20 cellular contexts compared by ENCODE assay signal in the genomic region with DNA sequence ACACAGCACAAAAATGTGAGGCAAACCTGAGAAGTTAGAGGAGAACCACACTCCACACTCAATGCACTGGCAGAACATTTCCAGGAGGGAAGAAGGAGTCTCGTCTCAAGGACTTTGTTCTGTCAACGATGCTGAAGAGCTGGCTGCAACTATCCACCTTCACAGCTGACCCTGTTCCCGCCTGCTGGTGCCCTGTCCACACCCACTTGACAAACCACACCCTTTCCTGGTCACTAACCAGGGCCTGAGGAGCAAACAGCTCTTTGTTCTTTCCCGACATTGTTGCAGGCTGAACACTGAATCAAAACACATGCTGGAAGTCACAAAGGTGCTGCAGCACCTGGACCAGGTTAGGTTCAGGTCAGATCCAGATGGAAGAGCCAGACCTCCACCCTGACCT.
A peak's percentile ranks its signal among the peaks of the same experiment; 100 is the strongest.
DNase-seq lines count a peak whose midpoint lies in the region; ATAC-seq and TF ChIP-seq lines count a peak whose summit lies in the region.
"Had no signal": no experiment of that assay in that cellular context is flagged by ENCODE, and none has a peak within 500 bp of the region (broad histone marks: within the 10 kb centered on the region; RNA-seq: fewer than 3 reads in every experiment).

No MANE protein-coding gene starts in this region.

- DNase-seq in right lobe of liver (no peak), SW480 (ENCODE audit: low spot score) (peak; percentile 86), left ventricle myocardium superior (peak; percentile 50), HuH-7.5 (ENCODE audit: low spot score) (no peak)
- no peak for DNase-seq in activated CD4-positive, alpha-beta T cell treated with anti-CD3 and anti-CD28 coated beads for 36 hours
- DNase-seq: BE2C; CD4-positive, alpha-beta T cell; DMS153; GF-D8; KBM-7; MV-4-11; NCI-H2029 treated with DMSO at 0.1 percent for 48 hours; NCI-H446 treated with DMSO at 0.1 percent for 48 hours; NCI-H82; PC-3; RPMI8226 had no signal

- no peak overlapping the region for H3K4me3 ChIP-seq in liver (ENCODE audit: low read depth in 1 of 3, low read length in 3 of 3)
- H3K4me3 ChIP-seq in right lobe of liver = no peak overlapping the region
- H3K4me3 ChIP-seq: SJSA1 had no signal

- TF ChIP-seq CTCF in liver (IDR thresholded peaks at IDR 0.05; ENCODE audit: low read depth, low read length, missing input control) (no peak), right lobe of liver (IDR thresholded peaks at IDR 0.05) (no peak)

- no peaks in the 10 kb centered on the region for H3K9me3 Mint-ChIP-seq in activated CD4-positive, alpha-beta T cell treated with anti-CD3 and anti-CD28 coated beads for 36 hours (ENCODE audit: low read depth)
- H3K9me3 Mint-ChIP-seq: CD4-positive, alpha-beta T cell had no signal

- H3K27ac Mint-ChIP-seq in activated CD4-positive, alpha-beta T cell treated with anti-CD3 and anti-CD28 coated beads for 36 hours = no peak overlapping the region
- H3K27ac Mint-ChIP-seq: CD4-positive, alpha-beta T cell had no signal

- H3K9me3 ChIP-seq in liver (ENCODE audit: control insufficient read depth in 4 of 4, low read length in 3 of 4) (no peaks in the 10 kb centered on the region), right lobe of liver (no peaks in the 10 kb centered on the region)
- H3K9me3 ChIP-seq: BE2C, SJSA1 had no signal

- WGBS in liver = 39% methylated on average over 4 of the region's 4 CpGs
- 13% methylated on average over 2 of the region's 4 CpGs for WGBS in right lobe of liver (ENCODE audit: insufficient coverage, low coverage, low lambda C conversion rate, missing lambda C conversion rate)

- peaks cover 2% of the 10 kb centered on the region for H3K27me3 Mint-ChIP-seq in activated CD4-positive, alpha-beta T cell treated with anti-CD3 and anti-CD28 coated beads for 36 hours

- H3K9ac ChIP-seq in liver (ENCODE audit: low read depth in 1 of 2, low read length in 2 of 2) = no peak overlapping the region

- TF ChIP-seq RAD21 in liver (IDR thresholded peaks at IDR 0.05) = no peak

- POLR2A ChIA-PET in activated CD4-positive, alpha-beta T cell treated with anti-CD3 and anti-CD28 coated beads for 36 hours (lab: Charles Lee) = no interaction called here

- no peak for TF ChIP-seq POLR2A in right lobe of liver (IDR thresholded peaks at IDR 0.05)

- no peak overlapping the region for H3K4me3 Mint-ChIP-seq in activated CD4-positive, alpha-beta T cell treated with anti-CD3 and anti-CD28 coated beads for 36 hours
- H3K4me3 Mint-ChIP-seq: CD4-positive, alpha-beta T cell had no signal

- no peaks in the 10 kb centered on the region for H3K36me3 ChIP-seq in liver (ENCODE audit: control insufficient read depth in 4 of 4, insufficient read depth in 3 of 4, low read depth in 1 of 4, low read length in 3 of 4)
- no peaks in the 10 kb centered on the region for H3K36me3 ChIP-seq in right lobe of liver
- H3K36me3 ChIP-seq: BE2C, SJSA1 had no signal

- H3K4me1 Mint-ChIP-seq in activated CD4-positive, alpha-beta T cell treated with anti-CD3 and anti-CD28 coated beads for 36 hours = no peaks in the 10 kb centered on the region

- H3K36me3 Mint-ChIP-seq in activated CD4-positive, alpha-beta T cell treated with anti-CD3 and anti-CD28 coated beads for 36 hours (ENCODE audit: low read depth) = no peaks in the 10 kb centered on the region

- H3K27ac ChIP-seq in liver (ENCODE audit: low read depth in 1 of 2, low read length in 2 of 2) (no peak overlapping the region), right lobe of liver (no peak overlapping the region)
- H3K27ac ChIP-seq: SJSA1 had no signal

- no peaks in the 10 kb centered on the region for H3K4me1 ChIP-seq in liver (ENCODE audit: control insufficient read depth in 4 of 4, insufficient read depth in 4 of 4, low read length in 3 of 4)
- H3K4me1 ChIP-seq in right lobe of liver = no peaks in the 10 kb centered on the region
- H3K4me1 ChIP-seq: BE2C, SJSA1 had no signal

- intact Hi-C loops in right lobe of liver (cut with DNase I) (no loop called here), left ventricle myocardium superior (cut with micrococcal nuclease) (no loop called here)
- intact Hi-C loops in activated CD4-positive, alpha-beta T cell treated with anti-CD3 and anti-CD28 coated beads for 36 hours (cut with DNase I, micrococcal nuclease) = no loop called here

- no peak for ATAC-seq in right lobe of liver
- ATAC-seq in left ventricle myocardium superior = peak; percentile 95
- ATAC-seq in GM21423 (IDR thresholded peaks at IDR 0.05; ENCODE audit: unreplicated experiment) = no peak
- no peak for ATAC-seq in GM19455 (IDR thresholded peaks at IDR 0.05; ENCODE audit: unreplicated experiment)
- ATAC-seq in activated CD4-positive, alpha-beta T cell treated with anti-CD3 and anti-CD28 coated beads for 36 hours = no peak
- ATAC-seq: PC-3 had no signal

- H3K27me3 ChIP-seq in liver (ENCODE audit: control insufficient read depth in 4 of 4, insufficient read depth in 4 of 4, low read length in 3 of 4) (peaks cover 0 to 12% (median 0%) of the 10 kb centered on the region in 4 donors), right lobe of liver (no peaks in the 10 kb centered on the region)
- H3K27me3 ChIP-seq: BE2C, SJSA1 had no signal

- CTCF ChIA-PET in activated CD4-positive, alpha-beta T cell treated with anti-CD3 and anti-CD28 coated beads for 36 hours (lab: Charles Lee) = no interaction called here

TF ChIP-seq in liver, 16 proteins besides CTCF, POLR2A, EP300 and RAD21:
- TF ChIP-seq FOXA1 (IDR thresholded peaks at IDR 0.05) (no peak), NR2F2 (IDR thresholded peaks at IDR 0.05) (peak; percentile 10), HNF4G (IDR thresholded peaks at IDR 0.05) (no peak)
- TF ChIP-seq, protein P1, sequence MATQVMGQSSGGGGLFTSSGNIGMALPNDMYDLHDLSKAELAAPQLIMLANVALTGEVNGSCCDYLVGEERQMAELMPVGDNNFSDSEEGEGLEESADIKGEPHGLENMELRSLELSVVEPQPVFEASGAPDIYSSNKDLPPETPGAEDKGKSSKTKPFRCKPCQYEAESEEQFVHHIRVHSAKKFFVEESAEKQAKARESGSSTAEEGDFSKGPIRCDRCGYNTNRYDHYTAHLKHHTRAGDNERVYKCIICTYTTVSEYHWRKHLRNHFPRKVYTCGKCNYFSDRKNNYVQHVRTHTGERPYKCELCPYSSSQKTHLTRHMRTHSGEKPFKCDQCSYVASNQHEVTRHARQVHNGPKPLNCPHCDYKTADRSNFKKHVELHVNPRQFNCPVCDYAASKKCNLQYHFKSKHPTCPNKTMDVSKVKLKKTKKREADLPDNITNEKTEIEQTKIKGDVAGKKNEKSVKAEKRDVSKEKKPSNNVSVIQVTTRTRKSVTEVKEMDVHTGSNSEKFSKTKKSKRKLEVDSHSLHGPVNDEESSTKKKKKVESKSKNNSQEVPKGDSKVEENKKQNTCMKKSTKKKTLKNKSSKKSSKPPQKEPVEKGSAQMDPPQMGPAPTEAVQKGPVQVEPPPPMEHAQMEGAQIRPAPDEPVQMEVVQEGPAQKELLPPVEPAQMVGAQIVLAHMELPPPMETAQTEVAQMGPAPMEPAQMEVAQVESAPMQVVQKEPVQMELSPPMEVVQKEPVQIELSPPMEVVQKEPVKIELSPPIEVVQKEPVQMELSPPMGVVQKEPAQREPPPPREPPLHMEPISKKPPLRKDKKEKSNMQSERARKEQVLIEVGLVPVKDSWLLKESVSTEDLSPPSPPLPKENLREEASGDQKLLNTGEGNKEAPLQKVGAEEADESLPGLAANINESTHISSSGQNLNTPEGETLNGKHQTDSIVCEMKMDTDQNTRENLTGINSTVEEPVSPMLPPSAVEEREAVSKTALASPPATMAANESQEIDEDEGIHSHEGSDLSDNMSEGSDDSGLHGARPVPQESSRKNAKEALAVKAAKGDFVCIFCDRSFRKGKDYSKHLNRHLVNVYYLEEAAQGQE (IDR thresholded peaks at IDR 0.05) = no peak

Comparison
In these comparisons a context has a peak if more than half of its experiments do, and no peak if none do; other contexts are left out.
1. DNase-seq: peak in SW480 (single experiment) and left ventricle myocardium superior (single experiment); none in right lobe of liver (0 of 3), HuH-7.5 (single experiment) and activated CD4-positive, alpha-beta T cell treated with anti-CD3 and anti-CD28 coated beads for 36 hours (single experiment).